ENCODE assay signal across 9 cellular contexts in the genomic region with DNA sequence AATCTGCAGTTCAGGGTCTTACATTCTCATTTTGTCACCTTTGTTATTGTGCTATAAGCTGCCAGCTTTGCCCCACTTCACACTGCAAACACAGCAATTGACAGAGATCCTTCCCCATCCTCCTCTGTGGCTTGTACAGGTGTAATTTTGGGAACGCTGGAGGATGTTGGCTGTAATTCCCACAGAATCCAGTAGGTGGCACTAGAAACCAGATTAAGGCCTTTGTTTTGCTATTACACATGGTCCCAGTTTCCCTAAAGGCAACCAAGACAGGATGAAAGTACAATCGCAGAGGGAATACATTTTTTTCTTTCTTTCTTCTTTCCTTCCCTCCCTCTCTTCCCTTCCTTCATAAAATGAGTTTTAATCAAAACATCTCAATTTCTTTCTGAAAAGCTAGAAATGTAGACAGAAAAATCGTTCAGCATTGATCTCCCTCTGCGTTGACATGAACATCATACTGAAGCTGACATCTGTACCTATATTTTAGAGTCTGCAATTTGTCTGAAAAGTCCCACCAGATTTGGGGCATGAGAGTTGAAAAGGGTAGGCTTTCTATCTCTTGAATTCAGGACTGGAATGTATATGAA. TPM values are rescaled to one million over a fixed set of nuclear protein-coding genes. Genes with fewer than 3 reads are reported as not detected.
DNase-seq lines count a peak whose midpoint lies in the region; TF ChIP-seq lines count a peak whose summit lies in the region.
"Had no signal": no experiment of that assay in that cellular context is flagged by ENCODE, and none has a peak within 500 bp of the region (broad histone marks: within the 10 kb centered on the region; RNA-seq: fewer than 3 reads in every experiment).

No MANE protein-coding gene starts in this region.

- peak; percentile 94 for TF ChIP-seq CTCF in HFFc6 (IDR thresholded peaks at IDR 0.05)
- peak; percentile 94 for TF ChIP-seq CTCF in fibroblast of mammary gland (conservative IDR thresholded peaks at IDR 0.05; ENCODE audit: control insufficient read depth, insufficient read depth, low read depth, low read length)
- peak; percentile 89 for TF ChIP-seq CTCF in osteoblast (IDR thresholded peaks at IDR 0.05; ENCODE audit: extremely low read depth, low read depth, low read length)

- no peak overlapping the region for H3K27ac Mint-ChIP-seq in HFFc6
- H3K27ac Mint-ChIP-seq: IgD-negative memory B cell had no signal

- no peaks in the 10 kb centered on the region for H3K36me3 ChIP-seq in osteoblast (ENCODE audit: insufficient read depth, low read length)

- H3K4me1 Mint-ChIP-seq in HFFc6 (ENCODE audit: low read depth) = no peaks in the 10 kb centered on the region
- H3K4me1 Mint-ChIP-seq: IgD-negative memory B cell had no signal

- H3K9me3 ChIP-seq in osteoblast (ENCODE audit: low read depth, low read length) = no peaks in the 10 kb centered on the region

- H3K27me3 Mint-ChIP-seq in HFFc6 (ENCODE audit: insufficient read depth) = no peaks in the 10 kb centered on the region; the same call in 1 of the 2 replicates

- H4K20me1 ChIP-seq in osteoblast (ENCODE audit: insufficient read depth, low read length) = no peaks in the 10 kb centered on the region

- no peak overlapping the region for H3K4me3 Mint-ChIP-seq in HFFc6
- H3K4me3 Mint-ChIP-seq: IgD-negative memory B cell had no signal

- H3K9me3 Mint-ChIP-seq in HFFc6 = no peaks in the 10 kb centered on the region
- H3K9me3 Mint-ChIP-seq: IgD-negative memory B cell had no signal

- H3K36me3 Mint-ChIP-seq in HFFc6 (ENCODE audit: low read depth) = no peaks in the 10 kb centered on the region
- H3K36me3 Mint-ChIP-seq: IgD-negative memory B cell had no signal

- H3K27ac ChIP-seq in osteoblast (ENCODE audit: low read depth, low read length) = no peak overlapping the region

- H3K4me3 ChIP-seq in fibroblast of mammary gland (ENCODE audit: control insufficient read depth, low read depth, low read length) = no peak overlapping the region
- no peak overlapping the region for H3K4me3 ChIP-seq in osteoblast (ENCODE audit: insufficient read depth, low read length)

- H3K4me1 ChIP-seq in osteoblast (ENCODE audit: insufficient read depth, low read length) = no peaks in the 10 kb centered on the region

- H3K27me3 ChIP-seq in osteoblast (ENCODE audit: insufficient read depth, low read length) = no peaks in the 10 kb centered on the region

- H3K79me2 ChIP-seq in osteoblast (ENCODE audit: insufficient read depth, low read length) = no peaks in the 10 kb centered on the region

- H3K4me2 ChIP-seq in osteoblast (ENCODE audit: insufficient read depth, low read length) = no peak overlapping the region

- H2AFZ ChIP-seq in osteoblast (ENCODE audit: low read length) = no peak overlapping the region

- DNase-seq in AG08395 (ENCODE audit: low spot score) (peak; percentile 74), GM04503 (ENCODE audit: low read depth) (peak; percentile 6), HFFc6 (peak; percentile 33), NCI-H1930 (lab: John Stamatoyannopoulos, UW) (peak; percentile 62 to 76), fibroblast of mammary gland (ENCODE audit: low read depth) (peak; percentile 50), osteoblast (ENCODE audit: insufficient read length, low spot score, missing footprints) (peak; percentile 89), occipital lobe (lab: John Stamatoyannopoulos, UW) (no peak)
- peak; percentile 8 for DNase-seq in activated CD4-positive, alpha-beta T cell treated with anti-CD3 and anti-CD28 coated beads, Interleukin-2, amount 50 U/mL, for 1 hour

RNA-seq across cellular contexts. Expression of a gene that starts 21.3 kb away (rescaled TPM):
- not detected for total RNA-seq in HFFc6 (2021; fragmentation: NEBNext Ultra II Directional; extraction: Animal tissue kit (Norgen Biotek cat#: 25700))
- not detected in 2 replicates for total RNA-seq in osteoblast
- total RNA-seq in occipital lobe = 104 TPM

RNA-seq across cellular contexts. Expression of a gene that starts 48.7 kb away (rescaled TPM):
- not detected for total RNA-seq in HFFc6 (2021; fragmentation: NEBNext Ultra II Directional; extraction: Animal tissue kit (Norgen Biotek cat#: 25700))
- not detected in 2 replicates for total RNA-seq in osteoblast
- total RNA-seq in occipital lobe = not detected

Comparison
In these comparisons a context has a peak if more than half of its experiments do, and no peak if none do; other contexts are left out.
1. RNA of a gene that starts 21.3 kb away (total RNA-seq): 104 TPM in occipital lobe (single experiment); not detected in HFFc6 and not detected in osteoblast; every median in the first group is over 100 times any median in the second.
2. Peak in every context shown above with its lines, with median percentiles within 50 percentile points of each other: CTCF ChIP-seq.